Comparison of ENCODE assay signal across 8 cellular contexts in the genomic region with DNA sequence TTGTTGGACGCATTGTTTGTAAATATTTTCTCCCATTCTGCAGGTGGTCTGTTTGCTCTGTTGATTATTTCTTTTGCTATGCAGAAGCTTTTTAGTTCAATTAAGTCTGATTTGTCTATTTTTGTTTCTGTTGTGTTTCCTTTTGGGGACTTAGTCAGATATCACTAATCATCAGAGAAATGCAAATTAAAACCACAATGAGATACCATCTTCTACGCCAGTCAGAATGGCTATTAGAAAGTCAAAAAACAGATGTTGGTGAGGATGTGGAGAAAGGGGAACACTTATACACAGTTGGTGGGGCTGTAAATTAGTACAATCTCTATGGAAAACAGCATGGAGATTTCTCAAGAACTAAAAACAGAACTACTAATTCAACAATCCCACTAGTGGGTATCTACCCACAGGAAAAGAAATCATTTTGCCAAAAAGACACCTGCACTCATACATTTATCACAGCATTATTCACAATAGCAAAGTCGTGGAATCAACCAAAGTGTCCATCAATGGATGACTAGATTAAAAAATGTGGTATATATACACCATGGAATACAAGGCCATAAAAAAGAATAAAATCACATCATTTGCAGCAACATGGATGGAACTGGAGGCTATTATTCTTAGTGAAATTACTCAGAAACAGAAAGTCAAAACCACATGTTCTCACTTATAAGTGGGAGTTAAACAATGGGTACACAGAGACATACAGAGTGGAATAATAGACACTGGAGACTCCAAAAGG. TPM values are rescaled to one million over a fixed set of nuclear protein-coding genes. Genes with fewer than 3 reads are reported as not detected.
DNase-seq lines count a peak whose midpoint lies in the region; ATAC-seq and TF ChIP-seq lines count a peak whose summit lies in the region.

No MANE protein-coding gene starts in this region.

- TF ChIP-seq CTCF in Loucy (conservative IDR thresholded peaks at IDR 0.05; ENCODE audit: low read length), result no peak
- no peak for TF ChIP-seq CTCF in BE2C (IDR thresholded peaks at IDR 0.05; ENCODE audit: low read depth, low read length)

- H3K4me3 ChIP-seq in BLaER1 treated with 17β-estradiol and CSF1 and Interleukin-3, amounts not matched to agents 10 nM and 100 nM, result no peak overlapping the region
- peak overlapping the region; percentile 25 for H3K4me3 ChIP-seq in Loucy (ENCODE audit: low read length, poor library complexity, severe bottlenecking)
- no peak overlapping the region for H3K4me3 ChIP-seq in BE2C (ENCODE audit: low read depth, low read length)

- no peaks in the 10 kb centered on the region for H3K9me2 ChIP-seq in Loucy (replicated peaks; ENCODE audit: low read depth, low read length)

- no peaks in the 10 kb centered on the region for H3K27me3 ChIP-seq in BLaER1 treated with 17β-estradiol and CSF1 and Interleukin-3, amounts not matched to agents 10 nM and 100 nM
- H3K27me3 ChIP-seq in Loucy (ENCODE audit: insufficient read depth, low read length, poor library complexity, severe bottlenecking) (no peaks in the 10 kb centered on the region), BE2C (no peaks in the 10 kb centered on the region)

- no peaks in the 10 kb centered on the region; the same call in 1 of the 2 replicates for H3F3A ChIP-seq in Loucy (ENCODE audit: low read depth)

- no peaks in the 10 kb centered on the region for H3K9me3 ChIP-seq in BLaER1 treated with 17β-estradiol and CSF1 and Interleukin-3, amounts not matched to agents 10 nM and 100 nM (replicated peaks in 1 of 11)
- H3K9me3 ChIP-seq in Loucy (ENCODE audit: insufficient read depth, low read depth, low read length), result no peaks in the 10 kb centered on the region
- no peaks in the 10 kb centered on the region for H3K9me3 ChIP-seq in BE2C

- H3K27ac ChIP-seq in BLaER1 treated with 17β-estradiol and CSF1 and Interleukin-3, amounts not matched to agents 10 nM and 100 nM, result peak overlapping the region in 2 of 11 experiments; percentile 26 to 38; a peak in 1 of 22 replicates

- H3K79me2 ChIP-seq in Loucy (ENCODE audit: insufficient read depth, low read length), result peaks cover 4% of the 10 kb centered on the region; the same call in 1 of the 2 replicates

- DNase-seq in BE2C (no peak), left colon (no peak), cerebellar cortex (ENCODE audit: low spot score) (no peak), NCI-H2029 (lab: John Stamatoyannopoulos, UW) (no peak)

- intact Hi-C loops in left colon (cut with DNase I, micrococcal nuclease), result no loop called here

- H3K4me1 ChIP-seq in BLaER1 treated with 17β-estradiol and CSF1 and Interleukin-3, amounts not matched to agents 10 nM and 100 nM, result peaks cover 9 to 50% (median 29%) of the 10 kb centered on the region in 10 experiments
- peaks cover 33% of the 10 kb centered on the region for H3K4me1 ChIP-seq in Loucy (ENCODE audit: insufficient read depth, low read length, poor library complexity, severe bottlenecking)
- H3K4me1 ChIP-seq in BE2C, result peaks cover under 1% of the 10 kb centered on the region; the same call in 1 of the 2 replicates

- ATAC-seq in GM18909 (IDR thresholded peaks at IDR 0.05; ENCODE audit: poor library complexity, unreplicated experiment) (peak; percentile 80), HG02840 (IDR thresholded peaks at IDR 0.05; ENCODE audit: low FRiP score, unreplicated experiment) (peak; percentile 63), left colon (no peak)

- no peak overlapping the region for H2AFZ ChIP-seq in Loucy (ENCODE audit: low read length)

- H3K4me2 ChIP-seq in BLaER1 treated with 17β-estradiol and CSF1 and Interleukin-3, amounts not matched to agents 10 nM and 100 nM, result peak overlapping the region; percentile 7 to 57 (median 36); a peak in 19 of 22 replicates
- peak overlapping the region; percentile 49 for H3K4me2 ChIP-seq in Loucy (ENCODE audit: low read depth, low read length, poor library complexity, severe bottlenecking)

- no peak overlapping the region for H3K9ac ChIP-seq in BLaER1 treated with 17β-estradiol and CSF1 and Interleukin-3, amounts not matched to agents 10 nM and 100 nM
- H3K9ac ChIP-seq in Loucy (ENCODE audit: low read depth, low read length, poor library complexity, severe bottlenecking), result no peak overlapping the region

- H3K36me3 ChIP-seq in BLaER1 treated with 17β-estradiol and CSF1 and Interleukin-3, amounts not matched to agents 10 nM and 100 nM, result peaks cover 19 to 85% (median 61%) of the 10 kb centered on the region in 11 experiments
- H3K36me3 ChIP-seq in Loucy (ENCODE audit: insufficient read depth, low read length) (no peaks in the 10 kb centered on the region), BE2C (peaks cover 12% of the 10 kb centered on the region)

- H4K20me1 ChIP-seq in BLaER1 treated with 17β-estradiol and CSF1 and Interleukin-3, amounts not matched to agents 10 nM and 100 nM, result peaks cover 0 to 16% (median 2%) of the 10 kb centered on the region in 11 experiments; a peak in 8 of 22 replicates
- no peaks in the 10 kb centered on the region for H4K20me1 ChIP-seq in Loucy (ENCODE audit: insufficient read depth, low read length, poor library complexity, severe bottlenecking)

RNA-seq across cellular contexts. Expression of gene COQ2, which starts 8.1 kb away (rescaled TPM):
- polyA plus RNA-seq in BE2C (2012; ENCODE audit: insufficient read depth, insufficient read length, low read depth), result 4.2 TPM
- 10 to 100 TPM; 18.9 to 23.3 TPM for total RNA-seq in left colon

RNA-seq across cellular contexts. Expression of gene HPSE, which starts 58.2 kb away (rescaled TPM):
- 0.20 TPM for polyA plus RNA-seq in BE2C (2012; ENCODE audit: insufficient read depth, insufficient read length, low read depth)
- 10 to 100 TPM; 13.3 to 23.8 TPM for total RNA-seq in left colon
